Comparison of ENCODE assay signal across 1 cellular context in the genomic region with DNA sequence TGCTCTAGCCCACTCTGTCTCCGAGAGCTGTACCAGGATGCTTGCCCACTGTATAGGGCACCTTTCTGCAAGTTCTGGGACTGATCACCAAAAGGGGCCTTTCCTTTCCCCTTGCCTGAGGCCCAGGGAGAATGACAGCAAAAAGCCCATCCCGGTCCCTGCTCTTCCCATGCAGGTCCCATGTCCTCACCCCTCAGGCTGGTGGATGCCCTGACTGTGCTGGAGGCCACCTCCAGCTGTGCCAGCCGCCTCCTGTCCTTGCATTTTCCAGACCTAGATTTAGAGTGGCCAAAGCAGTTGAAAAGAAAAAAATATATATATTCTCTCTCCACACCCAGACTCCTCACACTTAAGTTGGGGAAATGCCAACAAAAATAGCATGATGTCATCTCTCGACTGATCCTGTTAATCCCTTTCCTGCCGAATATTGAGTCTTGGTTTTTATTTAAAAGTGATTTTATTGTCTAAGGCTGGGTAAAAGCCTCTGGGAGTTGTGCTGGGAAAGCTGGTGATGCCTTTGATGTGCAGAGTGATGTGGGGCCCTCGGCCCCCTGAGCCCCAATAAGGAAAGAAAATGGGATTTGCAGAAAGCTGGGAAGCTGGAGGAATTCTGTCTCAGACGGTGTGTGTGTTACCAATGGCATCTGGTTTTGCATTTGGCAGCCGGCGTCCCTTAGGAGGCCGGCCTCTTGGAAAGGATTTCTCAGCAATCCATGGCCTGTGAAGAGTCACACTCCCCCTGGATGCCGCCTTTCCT.
TF ChIP-seq lines count a peak whose summit lies in the region.

No MANE protein-coding gene starts in this region.

TF ChIP-seq in HepG2, 621 proteins besides CTCF, POLR2A, EP300 and RAD21:
- TF ChIP-seq ATF7 (IDR thresholded peaks at IDR 0.05) (peak; percentile 44; the same call in 1 of the 2 replicates), ATF7 (CRISPR knock-in tag; IDR thresholded peaks at IDR 0.05) (no peak), ZNF543 (CRISPR knock-in tag; IDR thresholded peaks at IDR 0.05) (no peak)
